Comparison of ENCODE assay signal across 18 cellular contexts in genomic region chr4:90078440-90078839, GRCh38. TPM values are rescaled to one million over a fixed set of nuclear protein-coding genes. Genes with fewer than 3 reads are reported as not detected.
A peak's percentile ranks its signal among the peaks of the same experiment; 100 is the strongest.
DNase-seq lines count a peak whose midpoint lies in the region; ATAC-seq and TF ChIP-seq lines count a peak whose summit lies in the region.
"Had no signal": no experiment of that assay in that cellular context is flagged by ENCODE, and none has a peak within 500 bp of the region (broad histone marks: within the 10 kb centered on the region; RNA-seq: fewer than 3 reads in every experiment).

No MANE protein-coding gene starts in this region.

- no peak overlapping the region for H3K4me3 Mint-ChIP-seq in naive thymus-derived CD8-positive, alpha-beta T cell
- H3K4me3 Mint-ChIP-seq: activated T-cell treated with anti-CD3 and anti-CD28 coated beads, Interleukin-2, amount 50 U/mL, for 24 hours had no signal

- peaks cover 0 to 3% (median 0%) of the 10 kb centered on the region in 4 donors for H3K4me1 Mint-ChIP-seq in naive thymus-derived CD8-positive, alpha-beta T cell

- DNase-seq in CD1c-positive myeloid dendritic cell (ENCODE audit: extremely low spot score) (peak; percentile 84), RWPE1 (ENCODE audit: low spot score) (peak; percentile 6), NCI-H345 treated with DMSO at 0.1 percent for 48 hours (lab: John Stamatoyannopoulos, UW; ENCODE audit: unreplicated experiment) (no peak), glomerular visceral epithelial cell (ENCODE audit: extremely low spot score) (no peak), DMS79 treated with DMSO at 0.1 percent for 48 hours (lab: John Stamatoyannopoulos, UW) (no peak)
- DNase-seq in naive thymus-derived CD8-positive, alpha-beta T cell = no peak
- DNase-seq: activated T-cell treated with anti-CD3 and anti-CD28 coated beads, Interleukin-2, amount 50 U/mL, for 24 hours; heart right ventricle; mesendoderm; NCI-H226; stimulated activated CD4-positive, alpha-beta T cell treated with anti-CD3 and anti-CD28 coated beads, Interleukin-4, amount 100 ng/mL, for 24 hours; substantia nigra; WERI-Rb-1 had no signal

- ATAC-seq in GM19395 (IDR thresholded peaks at IDR 0.05; ENCODE audit: unreplicated experiment) = peak; percentile 75
- peak; percentile 80 for ATAC-seq in HG02973 (IDR thresholded peaks at IDR 0.05; ENCODE audit: unreplicated experiment)
- no peak for ATAC-seq in naive thymus-derived CD8-positive, alpha-beta T cell
- ATAC-seq: heart right ventricle, Right ventricle myocardium inferior had no signal

- H3K9me3 Mint-ChIP-seq in naive thymus-derived CD8-positive, alpha-beta T cell = peaks cover 0 to 4% (median 0%) of the 10 kb centered on the region in 9 donors
- H3K9me3 Mint-ChIP-seq: activated T-cell treated with anti-CD3 and anti-CD28 coated beads, Interleukin-2, amount 50 U/mL, for 24 hours had no signal

- TF ChIP-seq CTCF in RWPE1 (conservative IDR thresholded peaks at IDR 0.05; ENCODE audit: low read depth) = no peak

- no peak overlapping the region for H3K27ac ChIP-seq in RWPE1
- H3K27ac ChIP-seq: WERI-Rb-1 had no signal

- CTCF ChIA-PET in RWPE1 (lab: Yijun Ruan, JAX) = no interaction called here

- POLR2A ChIA-PET in RWPE1 (lab: Yijun Ruan, JAX; ENCODE audit: low non-redundant PET) = no interaction called here
- POLR2A ChIA-PET in naive thymus-derived CD8-positive, alpha-beta T cell (lab: Charles Lee) = no interaction called here

- no peaks in the 10 kb centered on the region for H3K36me3 Mint-ChIP-seq in naive thymus-derived CD8-positive, alpha-beta T cell

- peaks cover 0 to 10% (median 1%) of the 10 kb centered on the region in 5 donors for H3K27me3 Mint-ChIP-seq in naive thymus-derived CD8-positive, alpha-beta T cell

- H3K27ac Mint-ChIP-seq in naive thymus-derived CD8-positive, alpha-beta T cell = no peak overlapping the region
- H3K27ac Mint-ChIP-seq: activated T-cell treated with anti-CD3 and anti-CD28 coated beads, Interleukin-2, amount 50 U/mL, for 24 hours; progenitor cell of endocrine pancreas had no signal

RNA-seq across cellular contexts. Expression of gene CCSER1, which starts 48.8 kb away (rescaled TPM):
- total RNA-seq in naive thymus-derived CD8-positive, alpha-beta T cell = under 1 TPM; 0.19 to 0.47 TPM
- not detected for polyA plus RNA-seq in naive thymus-derived CD8-positive, alpha-beta T cell
- total RNA-seq: M059J had no signal

Comparison
In these comparisons a context has a peak if more than half of its experiments do, and no peak if none do; other contexts are left out.
1. DNase-seq: peak in CD1c-positive myeloid dendritic cell (single experiment) and RWPE1 (single experiment); none in NCI-H345 treated with DMSO at 0.1 percent for 48 hours (single experiment), glomerular visceral epithelial cell (single experiment), naive thymus-derived CD8-positive, alpha-beta T cell (0 of 10) and DMS79 treated with DMSO at 0.1 percent for 48 hours (single experiment).
2. ATAC-seq: peak in GM19395 (single experiment) and HG02973 (single experiment); none in naive thymus-derived CD8-positive, alpha-beta T cell (0 of 2).